ENCODE assay signal across 22 cellular contexts in genomic region chr6:125587624-125588023, GRCh38.
"Had no signal": no experiment of that assay in that cellular context is flagged by ENCODE, and none has a peak within 500 bp of the region (broad histone marks: within the 10 kb centered on the region; RNA-seq: fewer than 3 reads in every experiment).

No MANE protein-coding gene starts in this region.

- FAIRE-seq: pancreas had no signal

- H3K4me1 Mint-ChIP-seq: activated naive CD4-positive, alpha-beta T cell treated with anti-CD3 and anti-CD28 coated beads, Interleukin-2, amount 10 ng/mL, durations not matched to agents 7 days and 5 days; immature natural killer cell had no signal

- H3K4me3 Mint-ChIP-seq: activated CD4-positive, alpha-beta memory T cell treated with anti-CD3 and anti-CD28 coated beads for 36 hours; activated naive CD4-positive, alpha-beta T cell treated with anti-CD3 and anti-CD28 coated beads, Interleukin-2, amount 10 ng/mL, durations not matched to agents 7 days and 5 days; activated T-cell treated with anti-CD3 and anti-CD28 coated beads, Interleukin-2, amount 50 U/mL, for 72 hours; dendritic cell treated with granulocyte-macrophage colony-stimulating factor and Interleukin-4, amounts not matched to agents 40 ng/mL and 50 ng/mL, for 4 days; effector memory CD8-positive, alpha-beta T cell; immature natural killer cell; nephron progenitor cell had no signal

- H3K27me3 Mint-ChIP-seq: dendritic cell treated with granulocyte-macrophage colony-stimulating factor and Interleukin-4, amounts not matched to agents 40 ng/mL and 50 ng/mL, for 4 days had no signal

- H3K4me2 ChIP-seq: hepatocyte had no signal

- H2AFZ ChIP-seq: hepatocyte had no signal

- H3K4me3 ChIP-seq: cardiac muscle cell, esophagus squamous epithelium, hepatocyte, pancreas, psoas muscle, right atrium auricular region had no signal

- H3K9me3 Mint-ChIP-seq: activated CD4-positive, alpha-beta memory T cell treated with anti-CD3 and anti-CD28 coated beads for 36 hours; activated naive CD4-positive, alpha-beta T cell treated with anti-CD3 and anti-CD28 coated beads, Interleukin-2, amount 10 ng/mL, durations not matched to agents 7 days and 5 days; activated T-cell treated with anti-CD3 and anti-CD28 coated beads, Interleukin-2, amount 50 U/mL, for 72 hours; dendritic cell treated with granulocyte-macrophage colony-stimulating factor and Interleukin-4, amounts not matched to agents 40 ng/mL and 50 ng/mL, for 4 days; effector memory CD8-positive, alpha-beta T cell; immature natural killer cell; nephron progenitor cell had no signal

- H3K79me2 ChIP-seq: hepatocyte had no signal

- H3K27ac ChIP-seq: esophagus squamous epithelium, hepatocyte, pancreas, psoas muscle, right atrium auricular region had no signal

- H3K27ac Mint-ChIP-seq: activated CD4-positive, alpha-beta memory T cell treated with anti-CD3 and anti-CD28 coated beads for 36 hours; activated naive CD4-positive, alpha-beta T cell treated with anti-CD3 and anti-CD28 coated beads, Interleukin-2, amount 10 ng/mL, durations not matched to agents 7 days and 5 days; activated T-cell treated with anti-CD3 and anti-CD28 coated beads, Interleukin-2, amount 50 U/mL, for 72 hours; dendritic cell treated with granulocyte-macrophage colony-stimulating factor and Interleukin-4, amounts not matched to agents 40 ng/mL and 50 ng/mL, for 4 days; effector memory CD8-positive, alpha-beta T cell; immature natural killer cell had no signal

- ATAC-seq: activated T-cell treated with anti-CD3 and anti-CD28 coated beads, Interleukin-2, amount 50 U/mL, for 72 hours; effector memory CD8-positive, alpha-beta T cell; pancreas; psoas muscle; stimulated activated naive CD8-positive, alpha-beta T cell treated with anti-CD3 and anti-CD28 coated beads, Interleukin-15, Interleukin-2, amounts not matched to agents 100 U/mL and 50 U/mL, for 24 hours had no signal

- H3K27me3 ChIP-seq: cardiac muscle cell, esophagus squamous epithelium, hepatocyte, right atrium auricular region had no signal

- H3K9me3 ChIP-seq: esophagus squamous epithelium, pancreas, psoas muscle, right atrium auricular region had no signal

- H3K36me3 Mint-ChIP-seq: activated CD4-positive, alpha-beta memory T cell treated with anti-CD3 and anti-CD28 coated beads for 36 hours; activated naive CD4-positive, alpha-beta T cell treated with anti-CD3 and anti-CD28 coated beads, Interleukin-2, amount 10 ng/mL, durations not matched to agents 7 days and 5 days; immature natural killer cell had no signal

- H3K36me3 ChIP-seq: cardiac muscle cell, esophagus squamous epithelium, pancreas, right atrium auricular region had no signal

- DNase-seq: activated CD4-positive, alpha-beta memory T cell treated with anti-CD3 and anti-CD28 coated beads for 36 hours; activated CD4-positive, alpha-beta T cell treated with anti-CD3 and anti-CD28 coated beads for 48 hours; activated effector memory CD4-positive, alpha-beta T cell treated with Interleukin-2 at 50 U/mL for 16 hours; activated naive CD4-positive, alpha-beta T cell treated with anti-CD3 and anti-CD28 coated beads, Interleukin-2, amount 10 ng/mL, durations not matched to agents 7 days and 5 days; activated T-cell treated with anti-CD3 and anti-CD28 coated beads, Interleukin-2, amount 50 U/mL, for 72 hours; amygdala; effector memory CD8-positive, alpha-beta T cell; esophagus squamous epithelium; immature natural killer cell; left ventricle myocardium superior; mammary epithelial cell; midbrain; nephron progenitor cell; pancreas; psoas muscle; stimulated activated CD4-positive, alpha-beta T cell treated with anti-CD3 and anti-CD28 coated beads, Interleukin-4, amount 100 ng/mL, for 24 hours; stimulated activated naive CD8-positive, alpha-beta T cell treated with anti-CD3 and anti-CD28 coated beads, Interleukin-15, Interleukin-2, amounts not matched to agents 100 U/mL and 50 U/mL, for 24 hours; T-helper 9 cell had no signal

- H3K4me1 ChIP-seq: pancreas had no signal
